Comparison of ENCODE assay signal across 14 cellular contexts in genomic region chr7:131111-132094, GRCh38.
DNase-seq lines count a peak whose midpoint lies in the region; ATAC-seq and TF ChIP-seq lines count a peak whose summit lies in the region.
"Had no signal": no experiment of that assay in that cellular context is flagged by ENCODE, and none has a peak within 500 bp of the region (broad histone marks: within the 10 kb centered on the region; RNA-seq: fewer than 3 reads in every experiment).

No MANE protein-coding gene starts in this region.

- no peaks in the 10 kb centered on the region for H3K36me3 Mint-ChIP-seq in WTC11
- H3K36me3 Mint-ChIP-seq: memory B cell had no signal

- POLR2A ChIA-PET in WTC11 (lab: Charles Lee): no interaction called here

- no peak overlapping the region for H3K4me3 Mint-ChIP-seq in WTC11
- H3K4me3 Mint-ChIP-seq: activated naive CD8-positive, alpha-beta T cell treated with anti-CD3 and anti-CD28 coated beads, Interleukin-2, amount 50 U/mL, for 24 hours; memory B cell had no signal

- H3K4me1 ChIP-seq in right cardiac atrium (ENCODE audit: control insufficient read depth, insufficient read depth, low read length): peaks cover 4% of the 10 kb centered on the region

- WGBS in right cardiac atrium: 61% methylated on average over 24 of the region's 24 CpGs

- CTCF ChIA-PET in WTC11 (lab: Charles Lee): no interaction called here

- no peaks in the 10 kb centered on the region; the same call in 1 of the 2 replicates for H3K27me3 Mint-ChIP-seq in WTC11 (ENCODE audit: low read depth)

- intact Hi-C loops in right cardiac atrium (cut with DNase I): no loop called here
- intact Hi-C loops in posterior vena cava (cut with DNase I): no loop called here

- no peaks in the 10 kb centered on the region for H3K27me3 ChIP-seq in right cardiac atrium (ENCODE audit: control insufficient read depth, insufficient read depth)

- no peak overlapping the region for H3K27ac ChIP-seq in right cardiac atrium (ENCODE audit: low read length)

- DNase-seq in D341Med (ENCODE audit: low spot score) (peak; percentile 15), WTC11 (ENCODE audit: low spot score) (no peak), right cardiac atrium (peak; percentile 67 to 90 (median 89)), posterior vena cava (ENCODE audit: low spot score) (peak; percentile 88), EL (no peak)
- DNase-seq in stimulated activated CD4-positive, alpha-beta T cell treated with anti-CD3 and anti-CD28 coated beads, Interleukin-4, amount 100 ng/mL, for 1 hour: no peak
- DNase-seq: activated CD8-positive, alpha-beta memory T cell treated with anti-CD3 and anti-CD28 coated beads, Interleukin-2, amount 50 U/mL, for 4 hours; activated naive CD8-positive, alpha-beta T cell treated with anti-CD3 and anti-CD28 coated beads, Interleukin-2, amount 50 U/mL, for 24 hours; effector memory CD4-positive, alpha-beta T cell; NCI-H774; SIG-M5 had no signal

- TF ChIP-seq CTCF in WTC11 (IDR thresholded peaks at IDR 0.05): no peak

- no peak overlapping the region for H3K4me3 ChIP-seq in right cardiac atrium (ENCODE audit: low read length)

- no peaks in the 10 kb centered on the region for H3K4me1 Mint-ChIP-seq in WTC11
- H3K4me1 Mint-ChIP-seq: activated naive CD8-positive, alpha-beta T cell treated with anti-CD3 and anti-CD28 coated beads, Interleukin-2, amount 50 U/mL, for 24 hours; memory B cell had no signal

- H3K27ac Mint-ChIP-seq in WTC11: no peak overlapping the region
- H3K27ac Mint-ChIP-seq: activated naive CD8-positive, alpha-beta T cell treated with anti-CD3 and anti-CD28 coated beads, Interleukin-2, amount 50 U/mL, for 24 hours; memory B cell had no signal

- ATAC-seq in WTC11: peak; percentile 43
- ATAC-seq in right cardiac atrium: peak; percentile 28 to 53
- no peak for ATAC-seq in GM19328 (IDR thresholded peaks at IDR 0.05; ENCODE audit: unreplicated experiment)
- no peak for ATAC-seq in GM21360 (IDR thresholded peaks at IDR 0.05; ENCODE audit: unreplicated experiment)
- ATAC-seq: activated naive CD8-positive, alpha-beta T cell treated with anti-CD3 and anti-CD28 coated beads, Interleukin-2, amount 50 U/mL, for 24 hours had no signal

- H3K9me3 Mint-ChIP-seq in WTC11: no peaks in the 10 kb centered on the region
- H3K9me3 Mint-ChIP-seq: activated naive CD8-positive, alpha-beta T cell treated with anti-CD3 and anti-CD28 coated beads, Interleukin-2, amount 50 U/mL, for 24 hours; memory B cell had no signal

- H3K9me3 ChIP-seq in right cardiac atrium (ENCODE audit: control insufficient read depth, low read length): no peaks in the 10 kb centered on the region

TF ChIP-seq in WTC11, 78 proteins besides CTCF, POLR2A, EP300 and RAD21:
- TF ChIP-seq NR3C1 (CRISPR knock-in tag; conservative IDR thresholded peaks at IDR 0.05; ENCODE audit: low read depth) (no peak), ZNF317 (CRISPR knock-in tag; IDR thresholded peaks at IDR 0.05; ENCODE audit: borderline replicate concordance, low read depth) (no peak), USF1 (CRISPR knock-in tag; IDR thresholded peaks at IDR 0.05) (no peak), HMGA2 (CRISPR knock-in tag; IDR thresholded peaks at IDR 0.05) (no peak), KAT7 (CRISPR knock-in tag; IDR thresholded peaks at IDR 0.05; ENCODE audit: borderline replicate concordance) (no peak), ESRRA (CRISPR knock-in tag; IDR thresholded peaks at IDR 0.05; ENCODE audit: borderline replicate concordance) (no peak), PRDM15 (CRISPR knock-in tag; IDR thresholded peaks at IDR 0.05) (no peak), MYBL2 (CRISPR knock-in tag; IDR thresholded peaks at IDR 0.05) (no peak), MXD4 (CRISPR knock-in tag; IDR thresholded peaks at IDR 0.05; ENCODE audit: borderline replicate concordance) (no peak), ERG (CRISPR knock-in tag; IDR thresholded peaks at IDR 0.05) (no peak), CREM (CRISPR knock-in tag; IDR thresholded peaks at IDR 0.05) (no peak), ZSCAN18 (CRISPR knock-in tag; IDR thresholded peaks at IDR 0.05) (no peak), ZNF671 (CRISPR knock-in tag; IDR thresholded peaks at IDR 0.05) (no peak)
- TF ChIP-seq, protein P1, sequence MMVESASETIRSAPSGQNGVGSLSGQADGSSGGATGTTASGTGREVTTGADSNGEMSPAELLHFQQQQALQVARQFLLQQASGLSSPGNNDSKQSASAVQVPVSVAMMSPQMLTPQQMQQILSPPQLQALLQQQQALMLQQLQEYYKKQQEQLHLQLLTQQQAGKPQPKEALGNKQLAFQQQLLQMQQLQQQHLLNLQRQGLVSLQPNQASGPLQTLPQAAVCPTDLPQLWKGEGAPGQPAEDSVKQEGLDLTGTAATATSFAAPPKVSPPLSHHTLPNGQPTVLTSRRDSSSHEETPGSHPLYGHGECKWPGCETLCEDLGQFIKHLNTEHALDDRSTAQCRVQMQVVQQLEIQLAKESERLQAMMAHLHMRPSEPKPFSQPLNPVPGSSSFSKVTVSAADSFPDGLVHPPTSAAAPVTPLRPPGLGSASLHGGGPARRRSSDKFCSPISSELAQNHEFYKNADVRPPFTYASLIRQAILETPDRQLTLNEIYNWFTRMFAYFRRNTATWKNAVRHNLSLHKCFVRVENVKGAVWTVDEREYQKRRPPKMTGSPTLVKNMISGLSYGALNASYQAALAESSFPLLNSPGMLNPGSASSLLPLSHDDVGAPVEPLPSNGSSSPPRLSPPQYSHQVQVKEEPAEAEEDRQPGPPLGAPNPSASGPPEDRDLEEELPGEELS (CRISPR knock-in tag; IDR thresholded peaks at IDR 0.05): no peak
TF ChIP-seq in WTC11: peak in this region for 0.

Comparison
In these comparisons a context has a peak if more than half of its experiments do, and no peak if none do; other contexts are left out.
1. DNase-seq: peak in D341Med (single experiment), right cardiac atrium (3 of 3) and posterior vena cava (single experiment); none in WTC11 (single experiment), EL (single experiment) and stimulated activated CD4-positive, alpha-beta T cell treated with anti-CD3 and anti-CD28 coated beads, Interleukin-4, amount 100 ng/mL, for 1 hour (single experiment).
2. ATAC-seq: peak in WTC11 (single experiment) and right cardiac atrium (2 of 2); none in GM19328 (single experiment) and GM21360 (single experiment).